ENCODE assay signal across 22 cellular contexts in the genomic region with DNA sequence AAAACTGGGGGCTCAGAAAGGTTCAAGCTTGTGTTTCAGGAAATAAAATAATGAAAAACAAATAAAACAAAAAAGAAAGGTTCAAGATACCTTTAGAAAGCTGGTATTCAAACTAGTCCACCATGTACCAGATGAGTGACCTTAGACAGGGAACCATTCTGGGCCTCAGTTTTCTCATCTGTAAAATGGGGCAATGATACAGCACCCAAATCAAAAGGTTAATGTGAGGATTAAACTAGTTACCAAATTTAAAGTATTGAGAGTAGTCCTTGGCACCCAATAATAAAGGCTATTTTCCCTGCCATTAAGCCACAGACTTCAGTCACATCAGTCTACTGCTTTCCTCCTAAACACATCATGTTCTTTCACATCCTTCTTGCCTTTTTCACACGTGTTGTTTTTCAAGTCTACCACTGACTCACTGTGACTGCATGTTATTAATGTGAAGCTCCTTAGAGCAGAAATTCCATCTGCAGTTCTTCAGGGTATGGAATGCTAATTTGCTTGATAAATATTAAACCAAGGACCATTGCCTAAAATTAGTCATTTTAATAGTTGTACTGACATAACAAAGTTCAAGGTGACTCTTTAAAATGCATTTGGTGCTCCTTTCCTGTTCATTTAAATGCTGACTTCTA.
DNase-seq lines count a peak whose midpoint lies in the region; ATAC-seq and TF ChIP-seq lines count a peak whose summit lies in the region.
"Had no signal": no experiment of that assay in that cellular context is flagged by ENCODE, and none has a peak within 500 bp of the region (broad histone marks: within the 10 kb centered on the region; RNA-seq: fewer than 3 reads in every experiment).

No MANE protein-coding gene starts in this region.

- peak; percentile 57 for DNase-seq in AG04449 (ENCODE audit: low read depth, low spot score)
- peak; percentile 4 for DNase-seq in ELR (ENCODE audit: low read depth)
- peak; percentile 98 for DNase-seq in amniotic epithelial cell (ENCODE audit: low read depth)
- peak; percentile 61 for DNase-seq in glomerular visceral epithelial cell (ENCODE audit: extremely low spot score)
- no peak for DNase-seq in NCI-H1417 (lab: John Stamatoyannopoulos, UW)
- no peak for DNase-seq in C1 segment of cervical spinal cord (lab: John Stamatoyannopoulos, UW)
- DNase-seq: activated CD4-positive, alpha-beta T cell treated with anti-CD3 and anti-CD28 coated beads, Interleukin-2, amount 50 U/mL, for 4 hours; amniotic stem cell; BE2C; endodermal cell; Karpas-422; naive B cell; NCI-H1436 treated with DMSO at 0.1 percent for 48 hours; NCI-H226; RPMI8226; stimulated activated CD4-positive, alpha-beta T cell treated with anti-CD3 and anti-CD28 coated beads, Interleukin-12 subunit alpha, Interleukin-12 subunit beta, amount 100 ng/mL, for 4 hours; stimulated activated naive B cell treated with anti-CD40 and anti-IgM and Interleukin-4, amounts not matched to agents 10 μg/mL and 1 μg/mL and 100 μg/mL, for 72 hours; tibial artery had no signal

- ATAC-seq in HG03135 (IDR thresholded peaks at IDR 0.05; ENCODE audit: unreplicated experiment) = no peak
- no peak for ATAC-seq in HG02938 (IDR thresholded peaks at IDR 0.05; ENCODE audit: unreplicated experiment)
- ATAC-seq: gastroesophageal sphincter had no signal

- no peak overlapping the region for H3K4me3 ChIP-seq in AG04449 (ENCODE audit: low read depth, low read length)
- H3K4me3 ChIP-seq: gastroesophageal sphincter, HAP-1, tibial artery had no signal

- CTCF ChIA-PET in AG04449 (lab: Yijun Ruan, JAX) = interaction anchor here (0.9 to 4.1 kb wide), 10 partner anchors 10 to 447 kb away, joined by 3 to 32 read pairs (median 4); no protein-coding TSS in a partner anchor

- POLR2A ChIA-PET in AG04449 (lab: Yijun Ruan, JAX) = interaction anchor here (0.7 kb wide), 1 partner anchor 463 kb away, joined by 3 read pairs; no protein-coding TSS in a partner anchor

- no peak for TF ChIP-seq CTCF in AG04449 (IDR thresholded peaks at IDR 0.05; ENCODE audit: insufficient read depth, low read length, missing control alignments)

Comparison
In these comparisons a context has a peak if more than half of its experiments do, and no peak if none do; other contexts are left out.
1. DNase-seq: peak in AG04449 (single experiment), ELR (single experiment), amniotic epithelial cell (single experiment) and glomerular visceral epithelial cell (single experiment); none in NCI-H1417 (0 of 3) and C1 segment of cervical spinal cord (0 of 14).